ENCODE assay signal across 9 cellular contexts in the genomic region with DNA sequence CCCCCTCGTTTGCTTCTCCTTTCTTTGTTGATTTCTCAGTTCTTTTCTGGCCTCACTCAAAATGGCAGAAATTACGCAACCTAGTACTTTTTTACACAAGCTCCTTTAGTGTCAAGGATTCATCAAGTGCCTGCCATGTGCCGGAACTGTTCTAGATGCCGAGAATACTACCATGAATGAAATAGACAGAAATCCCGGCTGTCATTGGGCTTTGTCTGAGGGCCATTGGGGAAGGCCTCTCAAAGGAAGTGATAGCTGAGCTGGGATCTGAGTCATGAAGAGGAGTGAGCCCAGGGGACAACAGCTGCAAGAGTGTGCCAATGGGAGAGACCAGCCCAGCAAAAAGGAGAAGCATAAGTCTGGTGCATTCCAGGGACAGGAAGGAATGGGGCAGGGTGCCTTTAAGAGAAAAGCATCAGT. TPM values are rescaled to one million over a fixed set of nuclear protein-coding genes. Genes with fewer than 3 reads are reported as not detected.
DNase-seq lines count a peak whose midpoint lies in the region; ATAC-seq and TF ChIP-seq lines count a peak whose summit lies in the region.
"Had no signal": no experiment of that assay in that cellular context is flagged by ENCODE, and none has a peak within 500 bp of the region (broad histone marks: within the 10 kb centered on the region; RNA-seq: fewer than 3 reads in every experiment).

No MANE protein-coding gene starts in this region.

- no peak overlapping the region for H3K4me3 ChIP-seq in Loucy (ENCODE audit: low read length, poor library complexity, severe bottlenecking)
- H3K4me3 ChIP-seq in astrocyte of the spinal cord (ENCODE audit: low read depth, low read length): no peak overlapping the region
- H3K4me3 ChIP-seq in Karpas-422 (ENCODE audit: low read length): no peak overlapping the region

- in situ Hi-C loops in astrocyte of the spinal cord (cut with HindIII; ENCODE audit: low sequenced_read_pairs): no loop called here

- peak; percentile 70 for DNase-seq in astrocyte of the spinal cord (ENCODE audit: low read depth, low spot score)
- DNase-seq in kidney tubule cell (ENCODE audit: low spot score): peak; percentile 88
- peak; percentile 84 for DNase-seq in stromal cell of bone marrow (ENCODE audit: low read depth)
- DNase-seq in GOT3 (lab: John Stamatoyannopoulos, UW): no peak
- DNase-seq in Karpas-422: no peak
- DNase-seq: DND-41 had no signal

- H3K9ac ChIP-seq in Loucy (ENCODE audit: low read depth, low read length, poor library complexity, severe bottlenecking) (no peak overlapping the region), Karpas-422 (ENCODE audit: low read length) (no peak overlapping the region)

- H3K4me1 ChIP-seq in Loucy (ENCODE audit: insufficient read depth, low read length, poor library complexity, severe bottlenecking): peaks cover 5% of the 10 kb centered on the region
- peaks cover 5% of the 10 kb centered on the region for H3K4me1 ChIP-seq in Karpas-422 (ENCODE audit: low read length)

- no peaks in the 10 kb centered on the region for H3F3A ChIP-seq in Loucy (ENCODE audit: low read depth)

- TF ChIP-seq CTCF in 22Rv1 (IDR thresholded peaks at IDR 0.05) (no peak), Loucy (conservative IDR thresholded peaks at IDR 0.05; ENCODE audit: low read length) (no peak), astrocyte of the spinal cord (IDR thresholded peaks at IDR 0.05; ENCODE audit: low read depth, low read length) (no peak)

- H3K9me2 ChIP-seq in Loucy (replicated peaks; ENCODE audit: low read depth, low read length) (no peaks in the 10 kb centered on the region), Karpas-422 (replicated peaks; ENCODE audit: insufficient read depth, low read length) (no peaks in the 10 kb centered on the region)

- no peak for ATAC-seq in HG03139 (IDR thresholded peaks at IDR 0.05; ENCODE audit: unreplicated experiment)

- H3K4me2 ChIP-seq in Loucy (ENCODE audit: low read depth, low read length, poor library complexity, severe bottlenecking): no peak overlapping the region
- no peak overlapping the region for H3K4me2 ChIP-seq in Karpas-422 (ENCODE audit: low read depth, low read length, poor library complexity, severe bottlenecking)

- H3K36me3 ChIP-seq in Loucy (ENCODE audit: insufficient read depth, low read length) (no peaks in the 10 kb centered on the region), Karpas-422 (ENCODE audit: insufficient read depth, low read length) (no peaks in the 10 kb centered on the region)

- H3K9me3 ChIP-seq in Loucy (ENCODE audit: insufficient read depth, low read depth, low read length): no peaks in the 10 kb centered on the region
- H3K9me3 ChIP-seq in Karpas-422 (ENCODE audit: low read length): no peaks in the 10 kb centered on the region

- H3K79me2 ChIP-seq in Loucy (ENCODE audit: insufficient read depth, low read length) (no peaks in the 10 kb centered on the region), Karpas-422 (ENCODE audit: low read length) (no peaks in the 10 kb centered on the region)

- H3K27ac ChIP-seq in 22Rv1: peak overlapping the region; percentile 86
- no peak overlapping the region for H3K27ac ChIP-seq in Karpas-422 (ENCODE audit: low read length)

- H2AFZ ChIP-seq in Loucy (ENCODE audit: low read length): peak overlapping the region; percentile 7; the same call in 1 of the 2 replicates
- no peak overlapping the region for H2AFZ ChIP-seq in Karpas-422 (ENCODE audit: low read length)

- no peaks in the 10 kb centered on the region for H4K20me1 ChIP-seq in Loucy (ENCODE audit: insufficient read depth, low read length, poor library complexity, severe bottlenecking)
- H4K20me1 ChIP-seq in Karpas-422 (ENCODE audit: insufficient read depth, low read depth, low read length): no peaks in the 10 kb centered on the region

- no peaks in the 10 kb centered on the region for H3K27me3 ChIP-seq in Loucy (ENCODE audit: insufficient read depth, low read length, poor library complexity, severe bottlenecking)
- H3K27me3 ChIP-seq in Karpas-422 (ENCODE audit: low read length): no peaks in the 10 kb centered on the region

RNA-seq across cellular contexts. Expression of a gene that starts 34.3 kb away (rescaled TPM):
- 58.5 and 134 TPM in 2 replicates for total RNA-seq in Karpas-422 (2014; rRNA removed; shearing (Covaris generic); ENCODE audit: low replicate concordance)

Comparison
In these comparisons a context has a peak if more than half of its experiments do, and no peak if none do; other contexts are left out.
1. DNase-seq: peak in astrocyte of the spinal cord (single experiment), kidney tubule cell (single experiment) and stromal cell of bone marrow (single experiment); none in GOT3 (single experiment) and Karpas-422 (single experiment).